Comparison of ENCODE assay signal across 24 cellular contexts in the genomic region with DNA sequence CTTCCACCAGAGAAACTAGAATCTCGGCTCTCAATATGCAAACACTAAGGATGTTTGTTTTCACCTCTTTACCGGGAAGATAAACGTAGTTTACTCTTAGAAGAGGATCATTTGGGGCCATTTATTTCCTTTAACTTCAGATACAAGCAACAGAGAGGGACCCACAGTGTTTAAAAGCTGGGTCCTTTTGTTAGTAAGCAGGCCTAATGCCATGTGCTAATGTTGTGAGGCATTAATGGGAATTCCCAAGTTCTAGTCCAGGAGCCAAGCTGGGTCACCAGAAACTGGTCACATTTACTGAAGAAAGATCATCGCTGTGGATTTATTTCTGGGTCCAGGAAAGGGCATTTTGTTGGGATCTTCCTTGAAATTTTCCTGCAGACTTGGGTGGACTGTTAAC.
"Had no signal": no experiment of that assay in that cellular context is flagged by ENCODE, and none has a peak within 500 bp of the region (broad histone marks: within the 10 kb centered on the region; RNA-seq: fewer than 3 reads in every experiment).

No MANE protein-coding gene starts in this region.

- H3K27me3 ChIP-seq: adrenal gland had no signal

- H3K9me3 ChIP-seq: adrenal gland had no signal

- H3K27me3 Mint-ChIP-seq: activated B cell treated with CpG ODN at 0.5 μM for 24 hours; activated CD4-positive, alpha-beta memory T cell treated with anti-CD3 and anti-CD28 coated beads for 36 hours; activated CD4-positive, alpha-beta T cell treated with anti-CD3 and anti-CD28 coated beads, Interleukin-2, amount 10 ng/mL, durations not matched to agents 24 days and 14 days; activated naive CD8-positive, alpha-beta T cell treated with anti-CD3 and anti-CD28 coated beads, Interleukin-2, amount 10 ng/mL, durations not matched to agents 7 days and 5 days; T-helper 17 cell had no signal

- H3K4me3 ChIP-seq: adrenal gland, K562, PC-9 had no signal

- H3K4me3 Mint-ChIP-seq: activated B cell treated with CpG ODN at 0.5 μM for 24 hours; activated CD4-positive, alpha-beta memory T cell treated with anti-CD3 and anti-CD28 coated beads for 36 hours; activated CD4-positive, alpha-beta T cell treated with anti-CD3 and anti-CD28 coated beads, Interleukin-2, amount 10 ng/mL, durations not matched to agents 24 days and 14 days; activated naive CD8-positive, alpha-beta T cell treated with anti-CD3 and anti-CD28 coated beads, Interleukin-2, amount 10 ng/mL, durations not matched to agents 7 days and 5 days; activated T-cell treated with anti-CD3 and anti-CD28 coated beads, Interleukin-2, amount 50 U/mL, for 4 hours; T-helper 17 cell had no signal

- DNase-seq: activated B cell treated with CpG ODN at 0.5 μM for 24 hours; activated CD4-positive, alpha-beta memory T cell treated with anti-CD3 and anti-CD28 coated beads for 36 hours; activated CD4-positive, alpha-beta T cell treated with anti-CD3 and anti-CD28 coated beads for 1 hour; activated CD4-positive, alpha-beta T cell treated with anti-CD3 and anti-CD28 coated beads, Interleukin-2, amount 10 ng/mL, durations not matched to agents 24 days and 14 days; activated CD8-positive, alpha-beta memory T cell treated with anti-CD3 and anti-CD28 coated beads for 24 hours; activated effector memory CD4-positive, alpha-beta T cell treated with anti-CD3 and anti-CD28 coated beads, Interleukin-2, amount 50 U/mL, for 16 hours; activated naive CD4-positive, alpha-beta T cell treated with anti-CD3 and anti-CD28 coated beads, Interleukin-2, amount 50 U/mL, for 16 hours; activated naive CD8-positive, alpha-beta T cell treated with anti-CD3 and anti-CD28 coated beads, Interleukin-2, amount 10 ng/mL, durations not matched to agents 7 days and 5 days; activated T-cell treated with anti-CD3 and anti-CD28 coated beads, Interleukin-2, amount 50 U/mL, for 4 hours; adrenal gland; anterior cingulate cortex; Karpas-422; MM.1S; NCI-H1105; NCI-H1436; NCI-H1694 treated with DMSO at 0.1 percent for 48 hours; NCI-H2081 treated with DMSO at 0.1 percent for 48 hours; NCI-H446; NCI-H524; PC-9; SHP77 treated with DMSO at 0.1 percent for 48 hours; T-helper 17 cell; T-helper 9 cell had no signal

- H3K27ac Mint-ChIP-seq: activated B cell treated with CpG ODN at 0.5 μM for 24 hours; activated CD4-positive, alpha-beta memory T cell treated with anti-CD3 and anti-CD28 coated beads for 36 hours; activated CD4-positive, alpha-beta T cell treated with anti-CD3 and anti-CD28 coated beads, Interleukin-2, amount 10 ng/mL, durations not matched to agents 24 days and 14 days; activated naive CD8-positive, alpha-beta T cell treated with anti-CD3 and anti-CD28 coated beads, Interleukin-2, amount 10 ng/mL, durations not matched to agents 7 days and 5 days; T-helper 17 cell had no signal

- H3K27ac ChIP-seq: adrenal gland, PC-9 had no signal

- H3K36me3 ChIP-seq: adrenal gland had no signal

- H3K4me1 ChIP-seq: adrenal gland had no signal

- H3K4me1 Mint-ChIP-seq: activated B cell treated with CpG ODN at 0.5 μM for 24 hours; activated CD4-positive, alpha-beta T cell treated with anti-CD3 and anti-CD28 coated beads, Interleukin-2, amount 10 ng/mL, durations not matched to agents 24 days and 14 days; activated naive CD8-positive, alpha-beta T cell treated with anti-CD3 and anti-CD28 coated beads, Interleukin-2, amount 10 ng/mL, durations not matched to agents 7 days and 5 days; T-helper 17 cell had no signal

- ATAC-seq: activated T-cell treated with anti-CD3 and anti-CD28 coated beads, Interleukin-2, amount 50 U/mL, for 4 hours; K562; T-helper 17 cell had no signal

- H3K36me3 Mint-ChIP-seq: activated CD4-positive, alpha-beta memory T cell treated with anti-CD3 and anti-CD28 coated beads for 36 hours; activated naive CD8-positive, alpha-beta T cell treated with anti-CD3 and anti-CD28 coated beads, Interleukin-2, amount 10 ng/mL, durations not matched to agents 7 days and 5 days had no signal

- H3K9me3 Mint-ChIP-seq: activated B cell treated with CpG ODN at 0.5 μM for 24 hours; activated CD4-positive, alpha-beta memory T cell treated with anti-CD3 and anti-CD28 coated beads for 36 hours; activated CD4-positive, alpha-beta T cell treated with anti-CD3 and anti-CD28 coated beads, Interleukin-2, amount 10 ng/mL, durations not matched to agents 24 days and 14 days; activated T-cell treated with anti-CD3 and anti-CD28 coated beads, Interleukin-2, amount 50 U/mL, for 4 hours had no signal
